ENCODE assay signal across 1 cellular context in the genomic region with DNA sequence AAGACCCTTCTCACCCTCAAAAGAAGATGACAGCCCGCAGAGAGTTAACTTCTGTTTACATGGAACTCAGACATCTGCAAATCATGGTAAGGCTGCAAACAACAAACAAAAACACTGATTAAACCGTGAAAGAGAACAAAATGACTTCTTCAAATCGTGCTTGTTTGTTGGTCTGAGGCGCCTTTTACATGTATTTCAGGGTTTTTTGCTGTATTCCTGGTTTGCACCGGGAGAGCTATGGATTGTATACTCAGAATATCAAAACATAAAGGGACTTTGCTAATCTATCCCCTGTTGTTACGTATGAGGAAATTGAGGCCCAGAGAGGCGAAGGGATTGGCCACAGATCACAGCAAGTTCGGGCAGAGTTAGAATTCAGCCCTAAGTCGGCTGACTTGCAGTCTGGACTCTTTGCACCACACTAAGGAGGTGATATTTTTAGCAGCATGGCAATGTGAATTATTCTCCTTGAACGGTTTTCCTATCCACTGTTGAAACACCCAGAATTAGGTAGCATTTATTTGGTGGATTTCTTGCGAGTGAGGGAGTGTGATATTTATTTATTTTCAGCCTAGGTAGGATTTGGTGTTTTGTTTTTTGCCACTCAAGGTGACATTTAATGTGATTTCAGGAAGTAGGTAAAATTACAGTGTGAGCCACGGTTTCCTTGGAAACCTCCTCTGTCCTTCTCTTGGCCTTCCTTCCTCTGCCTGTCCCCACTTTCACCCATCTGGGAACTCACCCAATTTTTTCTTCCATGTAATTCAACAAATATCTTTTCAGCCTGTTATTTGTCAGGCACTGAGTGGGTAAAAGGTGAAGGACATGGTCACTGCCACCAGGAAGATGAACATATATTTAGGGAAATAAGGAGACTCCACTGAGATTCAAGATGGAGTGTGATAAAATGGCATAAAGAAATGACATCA.
A peak's percentile ranks its signal among the peaks of the same experiment; 100 is the strongest.
TF ChIP-seq lines count a peak whose summit lies in the region.

No MANE protein-coding gene starts in this region.

TF ChIP-seq in H1, 55 proteins besides CTCF, POLR2A, EP300 and RAD21:
- TF ChIP-seq TCF12 (IDR thresholded peaks at IDR 0.05; ENCODE audit: low read depth, low read length) (no peak), YY1 (IDR thresholded peaks at IDR 0.05; ENCODE audit: low read depth, low read length) (0 out of 2 replicates have a peak, but pooled peaks have one; percentile 3), HDAC2 (IDR thresholded peaks at IDR 0.05; ENCODE audit: borderline replicate concordance in 1 of 2, low read depth in 2 of 2, low read length in 2 of 2) (peak in 1 of 2 experiments; percentile 44; a peak in 1 of 4 replicates), SAP30 (IDR thresholded peaks at IDR 0.05; ENCODE audit: insufficient read depth, insufficient replicate concordance, low read length) (peak; percentile 85), CHD1 (IDR thresholded peaks at IDR 0.05; ENCODE audit: low read depth, low read length) (no peak), HDAC6 (IDR thresholded peaks at IDR 0.05; ENCODE audit: low read depth, low read length) (no peak)
- TF ChIP-seq, protein P1, sequence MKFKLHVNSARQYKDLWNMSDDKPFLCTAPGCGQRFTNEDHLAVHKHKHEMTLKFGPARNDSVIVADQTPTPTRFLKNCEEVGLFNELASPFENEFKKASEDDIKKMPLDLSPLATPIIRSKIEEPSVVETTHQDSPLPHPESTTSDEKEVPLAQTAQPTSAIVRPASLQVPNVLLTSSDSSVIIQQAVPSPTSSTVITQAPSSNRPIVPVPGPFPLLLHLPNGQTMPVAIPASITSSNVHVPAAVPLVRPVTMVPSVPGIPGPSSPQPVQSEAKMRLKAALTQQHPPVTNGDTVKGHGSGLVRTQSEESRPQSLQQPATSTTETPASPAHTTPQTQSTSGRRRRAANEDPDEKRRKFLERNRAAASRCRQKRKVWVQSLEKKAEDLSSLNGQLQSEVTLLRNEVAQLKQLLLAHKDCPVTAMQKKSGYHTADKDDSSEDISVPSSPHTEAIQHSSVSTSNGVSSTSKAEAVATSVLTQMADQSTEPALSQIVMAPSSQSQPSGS (IDR thresholded peaks at IDR 0.05; ENCODE audit: low read length), result peak; percentile 15; the same call in 1 of the 2 replicates
- TF ChIP-seq, protein P2, sequence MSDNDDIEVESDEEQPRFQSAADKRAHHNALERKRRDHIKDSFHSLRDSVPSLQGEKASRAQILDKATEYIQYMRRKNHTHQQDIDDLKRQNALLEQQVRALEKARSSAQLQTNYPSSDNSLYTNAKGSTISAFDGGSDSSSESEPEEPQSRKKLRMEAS (IDR thresholded peaks at IDR 0.05), result no peak
